Comparison of ENCODE assay signal across 11 cellular contexts in the genomic region with DNA sequence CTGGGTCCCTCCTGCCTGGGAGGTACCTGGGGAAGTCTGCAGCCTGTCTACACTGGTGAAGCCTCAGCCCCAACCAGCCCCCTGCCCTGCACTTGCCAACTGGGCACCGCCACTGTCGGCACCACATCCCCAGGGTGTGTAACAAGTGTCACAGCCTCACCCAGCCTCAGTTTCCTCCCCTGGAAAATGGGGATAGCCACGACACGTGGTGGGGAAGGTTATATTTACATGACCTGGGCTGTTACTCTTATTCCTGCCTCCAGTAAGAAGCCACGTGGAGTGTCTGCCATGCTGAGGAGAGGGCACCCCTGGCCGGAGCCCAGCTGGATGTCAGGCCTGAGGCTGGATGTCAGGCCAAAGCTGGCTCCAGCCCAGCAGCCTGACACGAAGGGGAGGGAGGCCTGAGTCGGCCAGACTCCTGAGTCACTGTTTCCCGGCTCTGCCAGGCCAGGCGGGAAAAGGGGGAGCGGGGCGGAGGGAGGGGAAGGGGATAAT. TPM values are rescaled to one million over a fixed set of nuclear protein-coding genes. Genes with fewer than 3 reads are reported as not detected.
DNase-seq lines count a peak whose midpoint lies in the region; ATAC-seq and TF ChIP-seq lines count a peak whose summit lies in the region.
"Had no signal": no experiment of that assay in that cellular context is flagged by ENCODE, and none has a peak within 500 bp of the region (broad histone marks: within the 10 kb centered on the region; RNA-seq: fewer than 3 reads in every experiment).

No MANE protein-coding gene starts in this region.

- 47 to 48% methylated on average over 12 of the region's 12 CpGs for WGBS in lower leg skin, 2 donors

- no peaks in the 10 kb centered on the region for H3K36me3 ChIP-seq in Panc1 (ENCODE audit: control insufficient read depth, insufficient read depth, low read length)
- no peaks in the 10 kb centered on the region for H3K36me3 ChIP-seq in fibroblast of lung (ENCODE audit: control insufficient read depth, insufficient read depth, low read length)
- no peaks in the 10 kb centered on the region for H3K36me3 ChIP-seq in mucosa of descending colon (ENCODE audit: low read depth)

- no peak overlapping the region for H3K9ac ChIP-seq in fibroblast of lung (ENCODE audit: insufficient read depth, low read length)

- BruUV-seq in Panc1 (replicated peaks; lab: Mats Ljungman, UMichigan), result no TSS peak

- H3K4me2 ChIP-seq in fibroblast of lung (ENCODE audit: extremely low read depth, insufficient read depth, low read length), result peak overlapping the region; percentile 8

- H3K4me3 ChIP-seq in Panc1 (ENCODE audit: low read depth in 2 of 2, low read length in 2 of 2) (no peak overlapping the region), fibroblast of lung (replicated peaks in 1 of 4; ENCODE audit: control extremely low read depth in 1 of 4, insufficient read depth in 1 of 4, low read depth in 3 of 4, low read length in 4 of 4) (no peak overlapping the region), mucosa of descending colon (no peak overlapping the region), lower leg skin (ENCODE audit: low read depth, poor library complexity, severe bottlenecking) (no peak overlapping the region)

- peak; percentile 76 for ATAC-seq in Panc1
- peak; percentile 24 for ATAC-seq in mucosa of descending colon
- no peak for ATAC-seq in HG02571 (IDR thresholded peaks at IDR 0.05; ENCODE audit: unreplicated experiment)
- no peak for ATAC-seq in HG03469 (IDR thresholded peaks at IDR 0.05; ENCODE audit: unreplicated experiment)
- no peak for ATAC-seq in GM18498 (IDR thresholded peaks at IDR 0.05; ENCODE audit: unreplicated experiment)

- H3K9me3 ChIP-seq in Panc1 (ENCODE audit: control insufficient read depth, insufficient read depth, low read depth, low read length) (no peaks in the 10 kb centered on the region), fibroblast of lung (ENCODE audit: control insufficient read depth, insufficient read depth, low read depth, low read length) (no peaks in the 10 kb centered on the region), mucosa of descending colon (no peaks in the 10 kb centered on the region)

- H3K4me1 ChIP-seq in Panc1 (ENCODE audit: control insufficient read depth, insufficient read depth, low read length), result peaks cover 18% of the 10 kb centered on the region
- H3K4me1 ChIP-seq in fibroblast of lung (ENCODE audit: control insufficient read depth, extremely low read depth, insufficient read depth, low read length), result peaks cover 21% of the 10 kb centered on the region
- no peaks in the 10 kb centered on the region for H3K4me1 ChIP-seq in mucosa of descending colon (ENCODE audit: low read depth)

- H4K20me1 ChIP-seq in fibroblast of lung (ENCODE audit: control insufficient read depth, extremely low read depth, insufficient read depth, low read length), result no peaks in the 10 kb centered on the region

- peak; percentile 97 for DNase-seq in AG08395 (ENCODE audit: low spot score)
- no peak for DNase-seq in Panc1 (ENCODE audit: low read depth, low spot score)
- peak; percentile 85 to 94 for DNase-seq in fibroblast of lung (ENCODE audit: low read depth in 2 of 2)
- peak; percentile 7 to 74 (median 39) for DNase-seq in mucosa of descending colon
- no peak for DNase-seq in lower leg skin (ENCODE audit: low spot score in 2 of 2)
- DNase-seq: CD4-positive, CD25-positive, alpha-beta regulatory T cell; effector memory CD4-positive, alpha-beta T cell; NCI-H1417 treated with DMSO at 0.1 percent for 48 hours had no signal

- TF ChIP-seq POLR2A in lower leg skin (IDR thresholded peaks at IDR 0.05), result no peak

- no peaks in the 10 kb centered on the region for H3K79me2 ChIP-seq in fibroblast of lung (ENCODE audit: control insufficient read depth, insufficient read depth, low read length)

- H2AFZ ChIP-seq in fibroblast of lung (ENCODE audit: low read length), result no peak overlapping the region

- CTCF ChIA-PET in Panc1 (lab: Charles Lee), result interaction anchor here (0.9 to 1.1 kb wide), 2 partner anchors 27 to 48 kb away, joined by 3 read pairs; no protein-coding TSS in a partner anchor

- H3K27me3 ChIP-seq in Panc1 (ENCODE audit: control insufficient read depth, insufficient read depth, low read length) (no peaks in the 10 kb centered on the region), fibroblast of lung (ENCODE audit: control insufficient read depth, insufficient read depth, low read length) (no peaks in the 10 kb centered on the region)

- POLR2A ChIA-PET in Panc1 (lab: Charles Lee), result no interaction called here

- in situ Hi-C loops in Panc1 (cut with HindIII; ENCODE audit: low pct_unique_long_range_greater_than_20kb, low sequenced_read_pairs), result no loop called here

- intact Hi-C loops in Panc1 (cut with micrococcal nuclease; ENCODE audit: unreplicated experiment) (no loop called here), mucosa of descending colon (cut with DNase I, micrococcal nuclease) (no loop called here), lower leg skin (cut with DNase I; ENCODE audit: low total_unique reads) (no loop called here)

- TF ChIP-seq CTCF in Panc1 (IDR thresholded peaks at IDR 0.05) (no peak), fibroblast of lung (conservative IDR thresholded peaks at IDR 0.05 in 1 of 2, IDR thresholded peaks at IDR 0.05 in 1 of 2; ENCODE audit: low read depth in 1 of 2, low read length in 2 of 2) (no peak), mucosa of descending colon (IDR thresholded peaks at IDR 0.05) (no peak), lower leg skin (IDR thresholded peaks at IDR 0.05) (no peak)

- H3K27ac ChIP-seq in Panc1 (ENCODE audit: low read length) (no peak overlapping the region; the same call in 1 of the 2 replicates), fibroblast of lung (ENCODE audit: insufficient read depth, low read length) (peak overlapping the region; percentile 60)

RNA-seq across cellular contexts. Expression of gene SNAI1, which starts 44.9 kb away (rescaled TPM):
- 8.8 TPM for total RNA-seq in Panc1 (2021; ENCODE audit: unreplicated experiment)
- 9.4 TPM for polyA plus RNA-seq in Panc1 (2012; ENCODE audit: insufficient read length)
- total RNA-seq in fibroblast of lung, result 0.26 and 0.66 TPM in 2 replicates
- polyA plus RNA-seq in fibroblast of lung, result 1.4 and 1.8 TPM in 2 replicates
- 5.0 and 6.8 TPM in 2 replicates for polyA plus RNA-seq in fibroblast of lung (2012)
- 5.1 and 6.5 TPM in 2 replicates for polyA minus RNA-seq in fibroblast of lung (ENCODE audit: low replicate concordance)
- 1 to 10 TPM in 1 of 3 donors, under 1 TPM in 2; 0.78 to 4.5 (median 0.96) TPM for total RNA-seq in mucosa of descending colon
- 1 to 10 TPM in 3 of 4 donors, under 1 TPM in 1; 0.65 to 3.7 (median 1.3) TPM for total RNA-seq in lower leg skin

Comparison
In these comparisons a context has a peak if more than half of its experiments do, and no peak if none do; other contexts are left out.
1. DNase-seq: peak in AG08395 (single experiment), fibroblast of lung (2 of 2) and mucosa of descending colon (3 of 3); none in Panc1 (single experiment) and lower leg skin (0 of 2).
2. ATAC-seq: peak in Panc1 (single experiment) and mucosa of descending colon (single experiment); none in HG02571 (single experiment), HG03469 (single experiment) and GM18498 (single experiment).